1 cellular context compared by ENCODE assay signal in genomic region chr4:94451669-94452475, GRCh38.
TF ChIP-seq lines count a peak whose summit lies in the region.

Gene PDLIM5 (plus strand): TSS chr4:94451942. CDS start chr4:94455289, 3,347 bp downstream.

TF ChIP-seq in HEK293, 187 proteins besides CTCF, POLR2A, EP300 and RAD21 (continued from another document and continues in another):
- no peak for TF ChIP-seq ZNF518A (tag by site-specific recombination; conservative IDR thresholded peaks at IDR 0.05; ENCODE audit: low read depth)
- TF ChIP-seq ZSCAN30 (tag by site-specific recombination; IDR thresholded peaks at IDR 0.05), result peak; percentile 13; the same call in 1 of the 2 replicates
- TF ChIP-seq SP3 (tag by site-specific recombination; IDR thresholded peaks at IDR 0.05), result peak; percentile 61
- TF ChIP-seq, protein P1, sequence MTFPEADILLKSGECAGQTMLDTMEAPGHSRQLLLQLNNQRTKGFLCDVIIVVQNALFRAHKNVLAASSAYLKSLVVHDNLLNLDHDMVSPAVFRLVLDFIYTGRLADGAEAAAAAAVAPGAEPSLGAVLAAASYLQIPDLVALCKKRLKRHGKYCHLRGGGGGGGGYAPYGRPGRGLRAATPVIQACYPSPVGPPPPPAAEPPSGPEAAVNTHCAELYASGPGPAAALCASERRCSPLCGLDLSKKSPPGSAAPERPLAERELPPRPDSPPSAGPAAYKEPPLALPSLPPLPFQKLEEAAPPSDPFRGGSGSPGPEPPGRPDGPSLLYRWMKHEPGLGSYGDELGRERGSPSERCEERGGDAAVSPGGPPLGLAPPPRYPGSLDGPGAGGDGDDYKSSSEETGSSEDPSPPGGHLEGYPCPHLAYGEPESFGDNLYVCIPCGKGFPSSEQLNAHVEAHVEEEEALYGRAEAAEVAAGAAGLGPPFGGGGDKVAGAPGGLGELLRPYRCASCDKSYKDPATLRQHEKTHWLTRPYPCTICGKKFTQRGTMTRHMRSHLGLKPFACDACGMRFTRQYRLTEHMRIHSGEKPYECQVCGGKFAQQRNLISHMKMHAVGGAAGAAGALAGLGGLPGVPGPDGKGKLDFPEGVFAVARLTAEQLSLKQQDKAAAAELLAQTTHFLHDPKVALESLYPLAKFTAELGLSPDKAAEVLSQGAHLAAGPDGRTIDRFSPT (tag by site-specific recombination; IDR thresholded peaks at IDR 0.05), result peak; percentile 60; the same call in 1 of the 2 replicates
- peak; percentile 34; the same call in 1 of the 2 replicates for TF ChIP-seq GLIS1 (tag by site-specific recombination; IDR thresholded peaks at IDR 0.05)
- TF ChIP-seq ZNF692 (tag by site-specific recombination; IDR thresholded peaks at IDR 0.05), result peak; percentile 58
- 0 out of 2 replicates have a peak, but pooled peaks have one; percentile 42 for TF ChIP-seq REPIN1 (tag by site-specific recombination; IDR thresholded peaks at IDR 0.05; ENCODE audit: low read depth)
- no peak for TF ChIP-seq ZNF571 (tag by site-specific recombination; IDR thresholded peaks at IDR 0.05)
- TF ChIP-seq PBX3 (CRISPR knock-in tag; IDR thresholded peaks at IDR 0.05), result 0 out of 2 replicates have a peak, but pooled peaks have one; percentile 19
- no peak for TF ChIP-seq ZNF280C (tag by site-specific recombination; IDR thresholded peaks at IDR 0.05)
- TF ChIP-seq ZNF2 (tag by site-specific recombination; IDR thresholded peaks at IDR 0.05), result peak; percentile 27; the same call in 1 of the 2 replicates
- TF ChIP-seq ZNF335 (tag by site-specific recombination; conservative IDR thresholded peaks at IDR 0.05), result peak; percentile 94
- no peak for TF ChIP-seq ZNF223 (tag by site-specific recombination; IDR thresholded peaks at IDR 0.05)
- TF ChIP-seq KLF16 (tag by site-specific recombination; IDR thresholded peaks at IDR 0.05), result peak; percentile 82
- TF ChIP-seq ZNF610 (tag by site-specific recombination; IDR thresholded peaks at IDR 0.05; ENCODE audit: borderline replicate concordance), result peak; percentile 82; the same call in 1 of the 2 replicates
- 0 out of 2 replicates have a peak, but pooled peaks have one; percentile 54 for TF ChIP-seq INSM2 (tag by site-specific recombination; IDR thresholded peaks at IDR 0.05)
- TF ChIP-seq ZNF426 (tag by site-specific recombination; IDR thresholded peaks at IDR 0.05), result no peak
- TF ChIP-seq ZSCAN18 (tag by site-specific recombination; IDR thresholded peaks at IDR 0.05), result no peak
- peak; percentile 97 for TF ChIP-seq ZXDB (tag by site-specific recombination; IDR thresholded peaks at IDR 0.05)
- TF ChIP-seq ZBTB7A (tag by site-specific recombination; IDR thresholded peaks at IDR 0.05; ENCODE audit: low read depth), result peak; percentile 60
- TF ChIP-seq SP7 (tag by site-specific recombination; IDR thresholded peaks at IDR 0.05), result peak; percentile 54; the same call in 1 of the 2 replicates
- TF ChIP-seq SP2 (tag by site-specific recombination; IDR thresholded peaks at IDR 0.05), result peak; percentile 64
- no peak for TF ChIP-seq ZNF513 (tag by site-specific recombination; IDR thresholded peaks at IDR 0.05)
- TF ChIP-seq SCRT2 (tag by site-specific recombination; IDR thresholded peaks at IDR 0.05), result peak; percentile 94
- TF ChIP-seq, protein P2, sequence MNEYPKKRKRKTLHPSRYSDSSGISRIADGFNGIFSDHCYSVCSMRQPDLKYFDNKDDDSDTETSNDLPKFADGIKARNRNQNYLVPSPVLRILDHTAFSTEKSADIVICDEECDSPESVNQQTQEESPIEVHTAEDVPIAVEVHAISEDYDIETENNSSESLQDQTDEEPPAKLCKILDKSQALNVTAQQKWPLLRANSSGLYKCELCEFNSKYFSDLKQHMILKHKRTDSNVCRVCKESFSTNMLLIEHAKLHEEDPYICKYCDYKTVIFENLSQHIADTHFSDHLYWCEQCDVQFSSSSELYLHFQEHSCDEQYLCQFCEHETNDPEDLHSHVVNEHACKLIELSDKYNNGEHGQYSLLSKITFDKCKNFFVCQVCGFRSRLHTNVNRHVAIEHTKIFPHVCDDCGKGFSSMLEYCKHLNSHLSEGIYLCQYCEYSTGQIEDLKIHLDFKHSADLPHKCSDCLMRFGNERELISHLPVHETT (tag by site-specific recombination; IDR thresholded peaks at IDR 0.05), result no peak
- TF ChIP-seq ZNF394 (tag by site-specific recombination; IDR thresholded peaks at IDR 0.05; ENCODE audit: borderline replicate concordance), result peak; percentile 78
- peak; percentile 84 for TF ChIP-seq OSR2 (tag by site-specific recombination; IDR thresholded peaks at IDR 0.05)
- TF ChIP-seq ZNF521 (tag by site-specific recombination; IDR thresholded peaks at IDR 0.05), result no peak
- peak; percentile 85 for TF ChIP-seq KLF10 (tag by site-specific recombination; IDR thresholded peaks at IDR 0.05)
- peak; percentile 94; the same call in 1 of the 2 replicates for TF ChIP-seq KLF8 (tag by site-specific recombination; IDR thresholded peaks at IDR 0.05)
- TF ChIP-seq ZNF175 (tag by site-specific recombination; IDR thresholded peaks at IDR 0.05), result no peak
- no peak for TF ChIP-seq SETDB1 (IDR thresholded peaks at IDR 0.05; ENCODE audit: insufficient read length, low read length)
- TF ChIP-seq ZBTB8A (tag by site-specific recombination; IDR thresholded peaks at IDR 0.05), result peak; percentile 100
- no peak for TF ChIP-seq BCL11A (tag by site-specific recombination; IDR thresholded peaks at IDR 0.05; ENCODE audit: low read depth)
- no peak for TF ChIP-seq ZNF302 (tag by site-specific recombination; IDR thresholded peaks at IDR 0.05; ENCODE audit: low read depth)
- TF ChIP-seq KLF7 (tag by site-specific recombination; IDR thresholded peaks at IDR 0.05; ENCODE audit: borderline replicate concordance), result 0 out of 2 replicates have a peak, but pooled peaks have one; percentile 23
- TF ChIP-seq, protein P3, sequence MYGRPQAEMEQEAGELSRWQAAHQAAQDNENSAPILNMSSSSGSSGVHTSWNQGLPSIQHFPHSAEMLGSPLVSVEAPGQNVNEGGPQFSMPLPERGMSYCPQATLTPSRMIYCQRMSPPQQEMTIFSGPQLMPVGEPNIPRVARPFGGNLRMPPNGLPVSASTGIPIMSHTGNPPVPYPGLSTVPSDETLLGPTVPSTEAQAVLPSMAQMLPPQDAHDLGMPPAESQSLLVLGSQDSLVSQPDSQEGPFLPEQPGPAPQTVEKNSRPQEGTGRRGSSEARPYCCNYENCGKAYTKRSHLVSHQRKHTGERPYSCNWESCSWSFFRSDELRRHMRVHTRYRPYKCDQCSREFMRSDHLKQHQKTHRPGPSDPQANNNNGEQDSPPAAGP (tag by site-specific recombination; IDR thresholded peaks at IDR 0.05), result peak; percentile 72
